Comparison of ENCODE assay signal across 26 cellular contexts in genomic region chr1:14760780-14761179, GRCh38.
"Had no signal": no experiment of that assay in that cellular context is flagged by ENCODE, and none has a peak within 500 bp of the region (broad histone marks: within the 10 kb centered on the region; RNA-seq: fewer than 3 reads in every experiment).

No MANE protein-coding gene starts in this region.

- H3K36me3 ChIP-seq: left lung, lower lobe of right lung, ovary, right atrium auricular region, stomach, thyroid gland, transverse colon, upper lobe of right lung had no signal

- H3K27me3 ChIP-seq: left lung, ovary, right atrium auricular region, testis, thyroid gland, transverse colon had no signal

- DNase-seq: hypothalamus; immature natural killer cell; kidney; left colon; left lung; lower lobe of right lung; mammary epithelial cell; mesenchymal stem cell; naive thymus-derived CD8-positive, alpha-beta T cell; ovary; stimulated activated CD4-positive, alpha-beta T cell treated with anti-CD3 and anti-CD28 coated beads, Interleukin-12 subunit alpha, Interleukin-12 subunit beta, amount 100 ng/mL, for 4 hours; stimulated activated CD4-positive, alpha-beta T cell treated with anti-CD3 and anti-CD28 coated beads, Interleukin-15, amount 100 ng/mL, for 24 hours; stimulated activated CD4-positive, alpha-beta T cell treated with anti-CD3 and anti-CD28 coated beads, Interleukin-2, amount 100 ng/mL, for 24 hours; stimulated activated CD4-positive, alpha-beta T cell treated with anti-CD3 and anti-CD28 coated beads, Interleukin-4, amount 100 ng/mL, for 1 hour; stimulated activated naive B cell treated with anti-CD40 and anti-IgM and Interleukin-4, amounts not matched to agents 10 μg/mL and 1 μg/mL and 100 μg/mL, for 72 hours; stimulated activated naive CD8-positive, alpha-beta T cell treated with anti-CD3 and anti-CD28 coated beads, Interleukin-15, Interleukin-2, amounts not matched to agents 100 U/mL and 50 U/mL, for 24 hours; stomach; testis; thyroid gland; transverse colon; upper lobe of right lung had no signal

- ATAC-seq: left colon; left lung; lower lobe of right lung; naive thymus-derived CD8-positive, alpha-beta T cell; sciatic nerve; stimulated activated naive B cell treated with anti-CD40 and anti-IgM and Interleukin-4, amounts not matched to agents 10 μg/mL and 1 μg/mL and 100 μg/mL, for 72 hours; stimulated activated naive CD8-positive, alpha-beta T cell treated with anti-CD3 and anti-CD28 coated beads, Interleukin-15, Interleukin-2, amounts not matched to agents 100 U/mL and 50 U/mL, for 24 hours; upper lobe of right lung had no signal

- H3K4me1 ChIP-seq: left lung, lower lobe of right lung, right atrium auricular region, transverse colon, upper lobe of right lung had no signal

- H3K4me3 ChIP-seq: left lung, lower lobe of right lung, ovary, right atrium auricular region, skin epidermis, stomach, testis, thyroid gland, transverse colon, upper lobe of right lung had no signal

- FAIRE-seq: islet of Langerhans, kidney, urothelium cell line had no signal

- H3K9me3 ChIP-seq: left lung, lower lobe of right lung, ovary, right atrium auricular region, stomach, testis, thyroid gland, transverse colon, upper lobe of right lung had no signal

- H3K27ac ChIP-seq: left lung, lower lobe of right lung, ovary, right atrium auricular region, skin epidermis, stomach, testis, thyroid gland, transverse colon, upper lobe of right lung had no signal
